In the genomic region with DNA sequence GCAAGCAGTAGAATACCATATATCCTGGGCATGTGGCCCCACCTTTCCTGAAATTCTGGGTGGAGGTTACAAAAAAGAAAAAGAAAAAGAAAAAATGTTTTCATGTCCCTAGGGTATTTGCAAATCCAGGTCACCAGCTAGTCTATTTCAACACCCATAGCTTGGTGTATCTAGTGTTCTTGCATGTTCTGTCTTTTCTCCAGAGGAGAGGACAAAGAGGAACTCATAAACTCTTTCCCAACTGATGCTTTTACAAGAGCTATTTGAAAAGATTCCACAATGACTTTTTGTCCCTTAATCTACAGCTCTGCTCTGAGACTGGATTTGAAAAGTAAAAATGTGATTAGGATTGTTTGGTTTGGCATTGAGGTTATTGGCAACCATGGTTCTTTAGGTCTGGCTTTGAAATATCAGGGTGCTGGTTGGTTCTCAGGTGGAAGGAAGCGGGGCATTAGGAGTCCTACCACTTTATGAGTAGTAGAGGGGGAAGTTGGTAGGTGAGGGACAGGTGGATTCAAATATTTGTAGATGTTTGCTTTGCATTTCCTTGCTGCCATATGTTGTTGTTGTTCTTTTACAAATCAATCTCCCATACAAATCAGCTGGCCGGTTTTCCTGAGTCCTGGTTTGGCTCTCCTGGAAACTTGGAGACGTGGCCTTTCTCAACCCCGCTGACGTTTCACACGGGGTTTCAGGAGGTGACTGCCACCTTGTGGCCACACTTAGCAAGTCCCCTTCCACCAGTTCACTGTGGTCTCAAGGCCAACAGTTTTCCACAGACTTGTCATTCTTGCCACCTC, we compare ENCODE assay signal across 8 cellular contexts.
DNase-seq lines count a peak whose midpoint lies in the region; ATAC-seq and TF ChIP-seq lines count a peak whose summit lies in the region.

No MANE protein-coding gene starts in this region.

- POLR2A ChIA-PET in IMR-90 (lab: Charles Lee; ENCODE audit: unreplicated experiment): no interaction called here

- no peaks in the 10 kb centered on the region for H3K79me1 ChIP-seq in IMR-90 (ENCODE audit: low read depth in 1 of 2, low read length in 2 of 2)

- H3K9me3 Mint-ChIP-seq in osteocyte (ENCODE audit: unreplicated experiment): no peaks in the 10 kb centered on the region

- no peaks in the 10 kb centered on the region for H3K9me1 ChIP-seq in IMR-90 (ENCODE audit: insufficient read depth, low read length)

- no peak overlapping the region for H3K4me2 ChIP-seq in IMR-90 (ENCODE audit: low read depth, low read length)

- H2BK5ac ChIP-seq in IMR-90 (ENCODE audit: low read depth, low read length, poor library complexity, severe bottlenecking): no peak overlapping the region

- no peak overlapping the region for H3K4me3 ChIP-seq in IMR-90 (ENCODE audit: insufficient read depth, low read depth, low read length)
- no peak overlapping the region for H3K4me3 ChIP-seq in RWPE2 (ENCODE audit: severe bottlenecking)
- no peak overlapping the region for H3K4me3 ChIP-seq in gastroesophageal sphincter
- no peak overlapping the region for H3K4me3 ChIP-seq in suprapubic skin

- no peak overlapping the region for H3K14ac ChIP-seq in IMR-90 (replicated peaks; ENCODE audit: low read depth, low read length)

- H3K18ac ChIP-seq in IMR-90 (ENCODE audit: low read depth, low read length): no peak overlapping the region

- TF ChIP-seq RAD21 in IMR-90 (IDR thresholded peaks at IDR 0.05; ENCODE audit: low read length): peak; percentile 69

- 3% methylated on average over 5 of the region's 6 CpGs; no CpG with 5 or more reads in 1 of the 2 experiments for WGBS in IMR-90 (ENCODE audit: extremely low coverage in 2 of 2, insufficient read length in 1 of 2), 2 experiments
- 0 to 17% methylated on average over 1 to 6 of the region's 6 CpGs for WGBS in gastroesophageal sphincter (ENCODE audit: low coverage in 1 of 2), 2 donors
- WGBS in suprapubic skin: 16% methylated on average over 6 of the region's 6 CpGs

- H2BK20ac ChIP-seq in IMR-90 (ENCODE audit: low read depth, low read length): no peak overlapping the region

- H2AK9ac ChIP-seq in IMR-90 (replicated peaks; ENCODE audit: low read depth, low read length, poor library complexity): no peak overlapping the region

- H3K27me3 Mint-ChIP-seq in osteocyte (ENCODE audit: unreplicated experiment): peaks cover 16% of the 10 kb centered on the region

- H4K20me1 ChIP-seq in IMR-90 (ENCODE audit: insufficient read depth, low read length): no peaks in the 10 kb centered on the region

- H4K91ac ChIP-seq in IMR-90 (ENCODE audit: insufficient read depth, low read depth, low read length): no peak overlapping the region

- H3K4ac ChIP-seq in IMR-90 (ENCODE audit: low read depth, low read length): no peak overlapping the region

- H4K8ac ChIP-seq in IMR-90 (ENCODE audit: low read depth in 2 of 2, low read length in 2 of 2): no peak overlapping the region

- H2BK120ac ChIP-seq in IMR-90 (ENCODE audit: low read depth, low read length): no peak overlapping the region

- BruUV-seq in IMR-90 (replicated peaks; lab: Mats Ljungman, UMichigan): no TSS peak

- H3K4me1 Mint-ChIP-seq in osteocyte (ENCODE audit: unreplicated experiment): peaks cover 3% of the 10 kb centered on the region

- H3K9me3 ChIP-seq in IMR-90 (ENCODE audit: control insufficient read depth, insufficient read depth, low read length) (no peaks in the 10 kb centered on the region), RWPE2 (ENCODE audit: severe bottlenecking) (no peaks in the 10 kb centered on the region), gastroesophageal sphincter (no peaks in the 10 kb centered on the region), suprapubic skin (no peaks in the 10 kb centered on the region)

- intact Hi-C loops in IMR-90 (cut with micrococcal nuclease): loop anchor here (1.0 kb wide), 2 partner anchors 167 to 290 kb away; no protein-coding TSS in a partner anchor

- H2AK5ac ChIP-seq in IMR-90 (ENCODE audit: low read depth, low read length): no peak overlapping the region

- dilution Hi-C loops in IMR-90 (cut with HindIII; ENCODE audit: low sequenced_read_pairs, unreplicated experiment): no loop called here

- peak; percentile 73 for TF ChIP-seq CTCF in IMR-90 (conservative IDR thresholded peaks at IDR 0.05; ENCODE audit: low read depth, low read length)
- TF ChIP-seq CTCF in RWPE2 (IDR thresholded peaks at IDR 0.05; ENCODE audit: poor library complexity, severe bottlenecking): peak; percentile 83
- peak; percentile 87 to 92 (median 92) for TF ChIP-seq CTCF in gastroesophageal sphincter (IDR thresholded peaks at IDR 0.05)
- peak; percentile 84 for TF ChIP-seq CTCF in osteocyte (IDR thresholded peaks at IDR 0.05)
- peak; percentile 77 to 78 for TF ChIP-seq CTCF in suprapubic skin (IDR thresholded peaks at IDR 0.05)

- H2AFZ ChIP-seq in IMR-90 (replicated peaks; ENCODE audit: low read length, poor library complexity): peak overlapping the region; percentile 51

- H3K4me1 ChIP-seq in IMR-90 (ENCODE audit: control insufficient read depth, insufficient read depth, low read length) (no peaks in the 10 kb centered on the region), RWPE2 (ENCODE audit: insufficient read depth, poor library complexity, severe bottlenecking) (no peaks in the 10 kb centered on the region), gastroesophageal sphincter (peaks cover 0 to 27% (median 0%) of the 10 kb centered on the region in 3 donors), suprapubic skin (peaks cover 9% of the 10 kb centered on the region)

- H4K5ac ChIP-seq in IMR-90 (ENCODE audit: low read depth, low read length): no peak overlapping the region

- H3K36me3 Mint-ChIP-seq in osteocyte (ENCODE audit: unreplicated experiment): no peaks in the 10 kb centered on the region

- H3K36me3 ChIP-seq in IMR-90 (ENCODE audit: control insufficient read depth, insufficient read depth, low read length) (no peaks in the 10 kb centered on the region), RWPE2 (ENCODE audit: low read depth) (no peaks in the 10 kb centered on the region), gastroesophageal sphincter (no peaks in the 10 kb centered on the region), suprapubic skin (no peaks in the 10 kb centered on the region)

- CTCF ChIA-PET in IMR-90 (lab: Yijun Ruan, JAX): interaction anchor here (0.6 to 2.4 kb wide), 4 partner anchors 164 to 1365 kb away, joined by 6 to 11 read pairs (median 9); no protein-coding TSS in a partner anchor

- no peaks in the 10 kb centered on the region for H3K27me3 ChIP-seq in IMR-90 (ENCODE audit: control insufficient read depth, insufficient read depth, low read length)
- H3K27me3 ChIP-seq in RWPE2 (ENCODE audit: insufficient read depth, poor library complexity, severe bottlenecking): no peaks in the 10 kb centered on the region
- no peaks in the 10 kb centered on the region for H3K27me3 ChIP-seq in gastroesophageal sphincter
- no peaks in the 10 kb centered on the region for H3K27me3 ChIP-seq in suprapubic skin

- no peak overlapping the region for H3K56ac ChIP-seq in IMR-90 (ENCODE audit: extremely low read depth, insufficient read depth, low read length)

- ATAC-seq in GM19438 (IDR thresholded peaks at IDR 0.05; ENCODE audit: low read depth, unreplicated experiment) (peak; percentile 68), IMR-90 (ENCODE audit: low read depth) (peak; percentile 62), RWPE2 (ENCODE audit: low read depth) (peak; percentile 92), gastroesophageal sphincter (peak; percentile 81)

- H3K23ac ChIP-seq in IMR-90 (ENCODE audit: low read depth, low read length): no peak overlapping the region

- H3K9ac ChIP-seq in IMR-90 (ENCODE audit: low read depth, low read length): no peak overlapping the region

- H3K4me3 Mint-ChIP-seq in osteocyte (ENCODE audit: unreplicated experiment): no peak overlapping the region

- H3K27ac ChIP-seq in IMR-90 (ENCODE audit: insufficient read depth, low read length): no peak overlapping the region
- no peak overlapping the region for H3K27ac ChIP-seq in RWPE2 (ENCODE audit: poor library complexity, severe bottlenecking)
- peak overlapping the region; percentile 19 to 67 (median 59) for H3K27ac ChIP-seq in gastroesophageal sphincter
- peak overlapping the region; percentile 26 for H3K27ac ChIP-seq in suprapubic skin

- TF ChIP-seq EP300 in gastroesophageal sphincter (IDR thresholded peaks at IDR 0.05) (no peak), suprapubic skin (IDR thresholded peaks at IDR 0.05) (no peak)

- DNase-seq in CD1c-positive myeloid dendritic cell (ENCODE audit: extremely low spot score) (peak; percentile 79), IMR-90 (peak; percentile 60), RWPE2 (ENCODE audit: low spot score) (no peak), osteocyte (ENCODE audit: extremely low spot score, unreplicated experiment) (no peak), suprapubic skin (ENCODE audit: low spot score in 2 of 2) (peak; percentile 77 to 89)
- DNase-seq in activated T-helper 9 cell treated with anti-CD3 and anti-CD28 coated beads, Interleukin-2, amount 50 U/mL, for 16 hours (ENCODE audit: low read depth): peak; percentile 46

- no peak overlapping the region for H3K27ac Mint-ChIP-seq in osteocyte (ENCODE audit: unreplicated experiment)

- TF ChIP-seq POLR2A in IMR-90 (IDR thresholded peaks at IDR 0.05; ENCODE audit: low read depth, low read length): no peak
- no peak for TF ChIP-seq POLR2A in gastroesophageal sphincter (IDR thresholded peaks at IDR 0.05)
- no peak for TF ChIP-seq POLR2A in suprapubic skin (IDR thresholded peaks at IDR 0.05)

- no peak overlapping the region for H2BK15ac ChIP-seq in IMR-90 (ENCODE audit: low read depth, low read length)

- in situ Hi-C loops in IMR-90 (cut with MboI; ENCODE audit: low sequenced_read_pairs): no loop called here

TF ChIP-seq in IMR-90, 13 proteins besides CTCF, POLR2A, EP300 and RAD21:
- TF ChIP-seq FOS (IDR thresholded peaks at IDR 0.05; ENCODE audit: low read depth, low read length) (no peak), NFE2L2 (IDR thresholded peaks at IDR 0.05; ENCODE audit: low read depth, low read length) (no peak), RFX5 (IDR thresholded peaks at IDR 0.05; ENCODE audit: low read depth, low read length) (no peak), SMC3 (IDR thresholded peaks at IDR 0.05; ENCODE audit: low read depth, low read length) (peak; percentile 80)

Comparison
In these comparisons a context has a peak if more than half of its experiments do, and no peak if none do; other contexts are left out.
1. DNase-seq: peak in CD1c-positive myeloid dendritic cell (single experiment), IMR-90 (single experiment), activated T-helper 9 cell treated with anti-CD3 and anti-CD28 coated beads, Interleukin-2, amount 50 U/mL, for 16 hours (single experiment) and suprapubic skin (2 of 2); none in RWPE2 (single experiment) and osteocyte (single experiment).
2. H3K27ac ChIP-seq: peak in gastroesophageal sphincter (4 of 4) and suprapubic skin (single experiment); none in IMR-90 (single experiment) and RWPE2 (single experiment).
3. Peak in every context shown above with its lines, with median percentiles within 50 percentile points of each other: ATAC-seq and CTCF ChIP-seq.